ENCODE assay signal across 17 cellular contexts in genomic region chr22:45154383-45154782, GRCh38. TPM values are rescaled to one million over a fixed set of nuclear protein-coding genes. Genes with fewer than 3 reads are reported as not detected.
DNase-seq lines count a peak whose midpoint lies in the region; ATAC-seq and TF ChIP-seq lines count a peak whose summit lies in the region.
"Had no signal": no experiment of that assay in that cellular context is flagged by ENCODE, and none has a peak within 500 bp of the region (broad histone marks: within the 10 kb centered on the region; RNA-seq: fewer than 3 reads in every experiment).

No MANE protein-coding gene starts in this region.

- H3K27me3 ChIP-seq in mammary epithelial cell (ENCODE audit: insufficient read depth, low read length) (no peaks in the 10 kb centered on the region), adipocyte (replicated peaks; ENCODE audit: control insufficient read depth, insufficient read depth, low read length) (no peaks in the 10 kb centered on the region), smooth muscle cell (ENCODE audit: low read depth) (no peaks in the 10 kb centered on the region), upper lobe of right lung (no peaks in the 10 kb centered on the region), uterus (no peaks in the 10 kb centered on the region)
- H3K27me3 ChIP-seq: neural progenitor cell had no signal

- TF ChIP-seq POLR2A in uterus (IDR thresholded peaks at IDR 0.05) = no peak

- H3K4me1 ChIP-seq in mammary epithelial cell (ENCODE audit: insufficient read depth, low read length) = no peaks in the 10 kb centered on the region
- peaks cover 72% of the 10 kb centered on the region for H3K4me1 ChIP-seq in adipocyte (ENCODE audit: control insufficient read depth, insufficient read depth, low read length)
- H3K4me1 ChIP-seq in smooth muscle cell (ENCODE audit: low read depth) = peaks cover 9% of the 10 kb centered on the region
- peaks cover 17% of the 10 kb centered on the region for H3K4me1 ChIP-seq in upper lobe of right lung
- no peaks in the 10 kb centered on the region for H3K4me1 ChIP-seq in uterus
- H3K4me1 ChIP-seq: neural progenitor cell had no signal

- H3K4me3 Mint-ChIP-seq in MCF 10A (ENCODE audit: unreplicated experiment) = no peak overlapping the region
- H3K4me3 Mint-ChIP-seq: neural progenitor cell had no signal

- H3K9ac ChIP-seq in mammary epithelial cell (ENCODE audit: insufficient read depth, low read length) = no peak overlapping the region
- no peak overlapping the region for H3K9ac ChIP-seq in adipocyte (ENCODE audit: low read length)
- H3K9ac ChIP-seq in smooth muscle cell (ENCODE audit: low read depth) = no peak overlapping the region
- H3K9ac ChIP-seq: neural progenitor cell had no signal

- H3K4me1 Mint-ChIP-seq in MCF 10A (ENCODE audit: insufficient read depth, unreplicated experiment) = peaks cover 44% of the 10 kb centered on the region
- H3K4me1 Mint-ChIP-seq: neural progenitor cell had no signal

- H4K20me1 ChIP-seq in mammary epithelial cell (ENCODE audit: insufficient read depth, low read length) (no peaks in the 10 kb centered on the region), smooth muscle cell (ENCODE audit: low read depth) (peaks cover 15% of the 10 kb centered on the region)

- 99% methylated on average over 3 of the region's 3 CpGs for WGBS in mammary epithelial cell (ENCODE audit: low coverage, missing lambda C conversion rate)
- WGBS in smooth muscle cell (ENCODE audit: low lambda C conversion rate) = 73% methylated on average over 3 of the region's 3 CpGs

- DNase-seq in MCF 10A (ENCODE audit: unreplicated experiment) = no peak
- DNase-seq in mammary epithelial cell = no peak
- peak; percentile 22 for DNase-seq in adipocyte (ENCODE audit: low read depth)
- peak; percentile 70 for DNase-seq in fibroblast of the aortic adventitia (ENCODE audit: low read depth)
- DNase-seq in smooth muscle cell (lab: John Stamatoyannopoulos, UW; ENCODE audit: unreplicated experiment) = no peak
- no peak for DNase-seq in upper lobe of right lung
- DNase-seq in NCI-H446 (lab: John Stamatoyannopoulos, UW) = no peak
- DNase-seq in uterus = no peak
- DNase-seq: 8988T; erythroblast; kidney glomerular epithelial cell; MV-4-11; NCI-H2029; SIG-M5; stimulated activated naive CD4-positive, alpha-beta T cell treated with Interleukin-2 at 50 U/mL for 16 hours had no signal

- H3K9me3 Mint-ChIP-seq in MCF 10A (ENCODE audit: unreplicated experiment) = no peaks in the 10 kb centered on the region
- H3K9me3 Mint-ChIP-seq: neural progenitor cell had no signal

- POLR2A ChIA-PET in MCF 10A (lab: Yijun Ruan, JAX) = interaction anchor here (0.7 kb wide), 1 partner anchor 9 kb away, joined by 3 read pairs; the partner anchor contains the start of gene NUP50

- H3K36me3 Mint-ChIP-seq in MCF 10A (ENCODE audit: insufficient read depth, unreplicated experiment) = peaks cover 79% of the 10 kb centered on the region

- no peak overlapping the region for H3K4me3 ChIP-seq in mammary epithelial cell (replicated peaks in 1 of 3; ENCODE audit: insufficient read depth in 1 of 3, low read depth in 2 of 3, low read length in 3 of 3)
- H3K4me3 ChIP-seq in adipocyte (ENCODE audit: low read length) = no peak overlapping the region
- no peak overlapping the region for H3K4me3 ChIP-seq in fibroblast of the aortic adventitia (ENCODE audit: low read depth, low read length)
- no peak overlapping the region for H3K4me3 ChIP-seq in smooth muscle cell
- H3K4me3 ChIP-seq in upper lobe of right lung = no peak overlapping the region
- H3K4me3 ChIP-seq in uterus = no peak overlapping the region
- H3K4me3 ChIP-seq: coronary artery, neural progenitor cell had no signal

- H3K36me3 ChIP-seq in mammary epithelial cell (ENCODE audit: insufficient read depth, low read length) = peaks cover 21% of the 10 kb centered on the region
- H3K36me3 ChIP-seq in adipocyte (ENCODE audit: control insufficient read depth, insufficient read depth, low read length, severe bottlenecking) = peaks cover 11% of the 10 kb centered on the region
- no peaks in the 10 kb centered on the region for H3K36me3 ChIP-seq in smooth muscle cell (ENCODE audit: low read depth)
- no peaks in the 10 kb centered on the region for H3K36me3 ChIP-seq in upper lobe of right lung
- no peaks in the 10 kb centered on the region for H3K36me3 ChIP-seq in uterus
- H3K36me3 ChIP-seq: neural progenitor cell had no signal

- in situ Hi-C loops in mammary epithelial cell (cut with MboI; ENCODE audit: low sequenced_read_pairs in 2 of 2) = no loop called here

- BruUV-seq in MCF 10A (replicated peaks; lab: Mats Ljungman, UMichigan) (no TSS peak), mammary epithelial cell (replicated peaks; lab: Mats Ljungman, UMichigan) (no TSS peak)

- H3K27me3 Mint-ChIP-seq in MCF 10A (ENCODE audit: insufficient read depth, unreplicated experiment) = no peaks in the 10 kb centered on the region

- H2AFZ ChIP-seq in mammary epithelial cell (ENCODE audit: low read depth, low read length) (no peak overlapping the region), smooth muscle cell (ENCODE audit: low read depth) (no peak overlapping the region)
- H2AFZ ChIP-seq: neural progenitor cell had no signal

- H3K27ac ChIP-seq in mammary epithelial cell (ENCODE audit: insufficient read depth, low read depth, low read length) (no peak overlapping the region), smooth muscle cell (ENCODE audit: low read depth) (peak overlapping the region; percentile 66), upper lobe of right lung (no peak overlapping the region), uterus (no peak overlapping the region)
- H3K27ac ChIP-seq: coronary artery, neural progenitor cell had no signal

- TF ChIP-seq CTCF in MCF 10A (IDR thresholded peaks at IDR 0.05; ENCODE audit: unreplicated experiment) = no peak
- TF ChIP-seq CTCF in mammary epithelial cell (conservative IDR thresholded peaks at IDR 0.05 in 1 of 2, IDR thresholded peaks at IDR 0.05 in 1 of 2; ENCODE audit: extremely low read depth in 1 of 2, insufficient read depth in 1 of 2, low read depth in 1 of 2, low read length in 2 of 2) = no peak
- TF ChIP-seq CTCF in fibroblast of the aortic adventitia (IDR thresholded peaks at IDR 0.05; ENCODE audit: insufficient read depth, low read length) = no peak
- no peak for TF ChIP-seq CTCF in smooth muscle cell (IDR thresholded peaks at IDR 0.05; ENCODE audit: borderline replicate concordance, insufficient read depth, poor library complexity, severe bottlenecking)
- no peak for TF ChIP-seq CTCF in upper lobe of right lung (IDR thresholded peaks at IDR 0.05)
- no peak for TF ChIP-seq CTCF in uterus (IDR thresholded peaks at IDR 0.05)

- intact Hi-C loops in MCF 10A (cut with micrococcal nuclease) = no loop called here
- intact Hi-C loops in mammary epithelial cell (cut with micrococcal nuclease) = no loop called here
- intact Hi-C loops in upper lobe of right lung (cut with DNase I) = no loop called here
- intact Hi-C loops in uterus (cut with DNase I; ENCODE audit: low total_unique reads) = no loop called here

- dilution Hi-C loops in mammary epithelial cell (cut with HindIII; ENCODE audit: low sequenced_read_pairs) = no loop called here

- no peaks in the 10 kb centered on the region for H3K9me3 ChIP-seq in mammary epithelial cell (replicated peaks; ENCODE audit: insufficient read depth, low read length)
- no peaks in the 10 kb centered on the region for H3K9me3 ChIP-seq in adipocyte (ENCODE audit: control insufficient read depth, low read length)
- H3K9me3 ChIP-seq in smooth muscle cell (replicated peaks; ENCODE audit: low read depth) = no peaks in the 10 kb centered on the region
- no peaks in the 10 kb centered on the region for H3K9me3 ChIP-seq in upper lobe of right lung
- H3K9me3 ChIP-seq in uterus = no peaks in the 10 kb centered on the region

- CTCF ChIA-PET in MCF 10A (lab: Yijun Ruan, JAX) (no interaction called here), mammary epithelial cell (lab: Charles Lee; ENCODE audit: low non-redundant PET) (no interaction called here)

- H3K79me2 ChIP-seq in mammary epithelial cell (ENCODE audit: insufficient read depth, low read length) (peaks cover 78% of the 10 kb centered on the region), smooth muscle cell (ENCODE audit: low read depth) (peaks cover 8% of the 10 kb centered on the region)

- no peak for ATAC-seq in upper lobe of right lung

- H3F3A ChIP-seq in smooth muscle cell (ENCODE audit: low read depth) = peaks cover 24% of the 10 kb centered on the region

- no peak overlapping the region for H3K4me2 ChIP-seq in mammary epithelial cell (ENCODE audit: insufficient read depth, low read depth, low read length)
- no peak overlapping the region for H3K4me2 ChIP-seq in smooth muscle cell
- H3K4me2 ChIP-seq: neural progenitor cell had no signal

- H3K27ac Mint-ChIP-seq in MCF 10A (ENCODE audit: low read depth, unreplicated experiment) = peak overlapping the region; percentile 55

RNA-seq across cellular contexts. Expression of gene NUP50, which starts 9.3 kb away (rescaled TPM):
- total RNA-seq in MCF 10A (2022) (70.3 and 72.5 TPM in 2 replicates), mammary epithelial cell (10 to 100 TPM; 33.7 to 81.5 TPM), fibroblast of the aortic adventitia (ENCODE audit: low replicate concordance) (61.6 and 109 TPM in 2 replicates), smooth muscle cell (21.0 and 33.5 TPM in 2 replicates), upper lobe of right lung (51.5 TPM), uterus (100 to 1,000 TPM in 2 of 4 donors, 10 to 100 TPM in 2; 45.7 to 558 (median 101) TPM)
- polyA plus RNA-seq in mammary epithelial cell (35.0 TPM), smooth muscle cell (16.8 and 18.6 TPM in 2 replicates)
- 54.1 TPM for polyA minus RNA-seq in mammary epithelial cell

Comparison
In these comparisons a context has a peak if more than half of its experiments do, and no peak if none do; other contexts are left out.
1. DNase-seq: peak in adipocyte (single experiment) and fibroblast of the aortic adventitia (single experiment); none in MCF 10A (single experiment), mammary epithelial cell (single experiment), smooth muscle cell (single experiment), upper lobe of right lung (single experiment), NCI-H446 (0 of 2) and uterus (0 of 2).